8 cellular contexts compared by ENCODE assay signal in the genomic region with DNA sequence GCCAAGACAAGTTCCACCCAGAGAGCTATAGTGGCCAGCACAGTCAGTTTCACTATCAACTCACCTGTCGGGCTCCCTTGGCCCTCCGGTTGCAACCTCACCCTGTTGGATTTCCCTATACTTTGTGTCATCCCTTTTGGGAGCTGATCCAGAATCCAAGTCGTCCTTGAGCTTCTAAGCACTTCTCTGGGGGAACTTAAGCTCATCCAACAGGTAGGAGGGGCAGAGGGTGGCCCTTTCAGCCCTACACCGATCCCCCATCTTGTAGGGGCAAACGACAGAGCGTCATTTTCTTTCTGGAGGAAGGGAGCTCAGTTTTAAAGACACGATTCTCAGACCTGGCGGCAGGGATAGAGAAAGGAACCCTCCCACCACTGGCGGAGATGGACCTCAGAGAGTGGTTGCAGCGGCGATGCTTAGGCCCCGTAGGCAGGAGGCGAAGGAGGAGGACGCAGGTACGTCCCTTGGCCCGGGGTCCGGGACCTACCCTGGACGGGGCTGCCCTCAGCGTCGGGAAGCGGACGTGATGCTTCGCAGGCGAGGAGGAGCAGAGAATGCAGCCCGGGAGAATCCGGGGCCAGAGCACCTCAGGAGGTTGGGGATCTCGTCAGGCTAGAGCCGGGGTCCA. TPM values are rescaled to one million over a fixed set of nuclear protein-coding genes. Genes with fewer than 3 reads are reported as not detected.
A peak's percentile ranks its signal among the peaks of the same experiment; 100 is the strongest.
DNase-seq lines count a peak whose midpoint lies in the region; ATAC-seq and TF ChIP-seq lines count a peak whose summit lies in the region.

No MANE protein-coding gene starts in this region.

- H3K27me3 ChIP-seq in mononuclear cell (ENCODE audit: insufficient read depth, low read length) (no peaks in the 10 kb centered on the region), vagina (no peaks in the 10 kb centered on the region)

- no peak for TF ChIP-seq POLR2A in vagina (IDR thresholded peaks at IDR 0.05)

- peak overlapping the region; percentile 88 for H3K27ac ChIP-seq in vagina

- DNase-seq in T-helper 1 cell (no peak), RPMI8226 (peak; percentile 46), vagina (ENCODE audit: extremely low spot score in 2 of 2) (no peak), occipital lobe (lab: John Stamatoyannopoulos, UW) (no peak)
- DNase-seq in effector memory CD8-positive, alpha-beta T cell: peak; percentile 17 to 29 (median 22)

- peak overlapping the region; percentile 98 for H3K4me3 Mint-ChIP-seq in T-helper 1 cell treated with Interleukin-12 subunit alpha and Interleukin-12 subunit beta and Interleukin-4 antibody, amounts not matched to agents 30 μg/mL and 1 μg/mL, for 36 hours
- H3K4me3 Mint-ChIP-seq in effector memory CD8-positive, alpha-beta T cell: peak overlapping the region; percentile 91 to 97

- H3K9me3 Mint-ChIP-seq in T-helper 1 cell treated with Interleukin-12 subunit alpha and Interleukin-12 subunit beta and Interleukin-4 antibody, amounts not matched to agents 30 μg/mL and 1 μg/mL, for 36 hours: peaks cover 5% of the 10 kb centered on the region
- peaks cover 0 to 4% of the 10 kb centered on the region in 2 donors for H3K9me3 Mint-ChIP-seq in effector memory CD8-positive, alpha-beta T cell

- H3K36me3 Mint-ChIP-seq in T-helper 1 cell treated with Interleukin-12 subunit alpha and Interleukin-12 subunit beta and Interleukin-4 antibody, amounts not matched to agents 30 μg/mL and 1 μg/mL, for 36 hours (ENCODE audit: low read depth): no peaks in the 10 kb centered on the region
- peaks cover 20% of the 10 kb centered on the region for H3K36me3 Mint-ChIP-seq in effector memory CD8-positive, alpha-beta T cell (ENCODE audit: insufficient read depth)

- peaks cover 13% of the 10 kb centered on the region for H3K4me1 Mint-ChIP-seq in T-helper 1 cell treated with Interleukin-12 subunit alpha and Interleukin-12 subunit beta and Interleukin-4 antibody, amounts not matched to agents 30 μg/mL and 1 μg/mL, for 36 hours (ENCODE audit: low read depth)
- H3K4me1 Mint-ChIP-seq in effector memory CD8-positive, alpha-beta T cell (ENCODE audit: low read depth in 2 of 2): peaks cover 24 to 32% of the 10 kb centered on the region in 2 donors

- peaks cover 25% of the 10 kb centered on the region for H3K4me1 ChIP-seq in mononuclear cell (ENCODE audit: insufficient read depth, low read length)
- H3K4me1 ChIP-seq in vagina: peaks cover 32% of the 10 kb centered on the region

- peak; percentile 21 for ATAC-seq in HG02852 (IDR thresholded peaks at IDR 0.05; ENCODE audit: unreplicated experiment)
- ATAC-seq in effector memory CD8-positive, alpha-beta T cell (replicated peaks): peak; percentile 28

- no peak for TF ChIP-seq CTCF in vagina (IDR thresholded peaks at IDR 0.05)

- H3K4me3 ChIP-seq in mononuclear cell (ENCODE audit: low read length): peak overlapping the region; percentile 76
- H3K4me3 ChIP-seq in vagina: peak overlapping the region; percentile 79 to 98

- no peaks in the 10 kb centered on the region for H3K27me3 Mint-ChIP-seq in T-helper 1 cell treated with Interleukin-12 subunit alpha and Interleukin-12 subunit beta and Interleukin-4 antibody, amounts not matched to agents 30 μg/mL and 1 μg/mL, for 36 hours (ENCODE audit: low read depth)
- no peaks in the 10 kb centered on the region for H3K27me3 Mint-ChIP-seq in effector memory CD8-positive, alpha-beta T cell

- H3K9me3 ChIP-seq in mononuclear cell (ENCODE audit: low read depth, low read length): no peaks in the 10 kb centered on the region
- H3K9me3 ChIP-seq in vagina: no peaks in the 10 kb centered on the region

- peaks cover 0 to 5% of the 10 kb centered on the region in 2 donors for H3K36me3 ChIP-seq in vagina

- H3K27ac Mint-ChIP-seq in T-helper 1 cell treated with Interleukin-12 subunit alpha and Interleukin-12 subunit beta and Interleukin-4 antibody, amounts not matched to agents 30 μg/mL and 1 μg/mL, for 36 hours: peak overlapping the region; percentile 97
- H3K27ac Mint-ChIP-seq in effector memory CD8-positive, alpha-beta T cell: peak overlapping the region; percentile 95 to 99

- intact Hi-C loops in vagina (cut with DNase I): no loop called here

RNA-seq across cellular contexts. Expression of a gene that starts 0.5 kb away (rescaled TPM):
- total RNA-seq in mononuclear cell (23.4 TPM), vagina (54.8 TPM), occipital lobe (26.8 TPM)

RNA-seq across cellular contexts. Expression of a gene that starts 15.8 kb away (rescaled TPM):
- total RNA-seq in mononuclear cell (26.4 TPM), vagina (11.0 TPM), occipital lobe (7.5 TPM)

RNA-seq across cellular contexts. Expression of a gene that starts 47.1 kb away (rescaled TPM):
- total RNA-seq in mononuclear cell (3.0 TPM), vagina (28.2 TPM), occipital lobe (21.1 TPM)

RNA-seq across cellular contexts. Expression of a gene that starts 47.3 kb away (rescaled TPM):
- total RNA-seq in mononuclear cell: 19.6 TPM
- total RNA-seq in vagina: 19.4 TPM
- 0.94 TPM for total RNA-seq in occipital lobe

RNA-seq across cellular contexts. Expression of a gene that starts 58.4 kb away (rescaled TPM):
- total RNA-seq in mononuclear cell (8.0 TPM), vagina (48.6 TPM), occipital lobe (14.2 TPM)

Comparison
In these comparisons a context has a peak if more than half of its experiments do, and no peak if none do; other contexts are left out.
1. DNase-seq: peak in RPMI8226 (single experiment) and effector memory CD8-positive, alpha-beta T cell (3 of 3); none in T-helper 1 cell (0 of 5), vagina (0 of 2) and occipital lobe (single experiment).